8 cellular contexts compared by ENCODE assay signal in the genomic region with DNA sequence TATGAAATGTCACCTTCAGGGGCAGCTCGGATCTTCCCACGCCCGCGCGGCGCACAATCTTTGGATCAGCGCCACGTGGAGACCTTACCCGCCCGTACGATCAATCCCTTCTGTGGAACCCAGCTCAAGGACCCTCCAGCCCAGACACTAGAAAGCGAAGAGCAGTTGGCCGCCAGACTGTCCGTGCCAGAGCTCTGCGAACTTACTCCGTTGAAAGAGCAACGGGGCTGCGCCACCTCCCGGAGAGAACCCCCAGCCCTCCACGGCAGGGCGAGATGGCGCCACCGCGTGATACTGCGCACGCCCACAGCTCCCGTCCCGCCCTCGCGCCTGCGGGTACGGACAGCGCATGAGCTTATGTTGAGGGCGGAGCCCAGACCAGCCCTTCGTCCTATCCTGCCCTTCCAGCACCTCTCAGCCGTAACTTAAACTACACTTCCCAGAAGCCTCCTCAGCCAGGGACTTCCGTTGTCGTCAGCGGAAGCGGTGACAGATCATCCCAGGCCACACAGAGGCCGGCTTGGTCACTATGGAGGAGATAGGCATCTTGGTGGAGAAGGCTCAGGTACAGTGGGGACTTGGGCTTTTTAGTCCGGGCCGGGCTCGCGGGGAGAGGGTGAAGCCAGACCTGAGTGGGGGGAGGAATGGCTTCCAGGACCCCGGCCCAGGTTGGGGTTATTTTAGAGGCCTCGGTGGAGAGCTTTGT. TPM values are rescaled to one million over a fixed set of nuclear protein-coding genes. Genes with fewer than 3 reads are reported as not detected.
DNase-seq lines count a peak whose midpoint lies in the region; ATAC-seq and TF ChIP-seq lines count a peak whose summit lies in the region.

TSS of gene PSMC4 (plus strand) at position 492 of the 706 bp plus-strand sequence. CDS start at position 530, 38 bp downstream.

- no peak within 1 kb of the TSS for H2BK12ac ChIP-seq in trophoblast cell (ENCODE audit: low read length)

- peak within 1 kb of the TSS; percentile 88 for H4K91ac ChIP-seq in trophoblast cell (ENCODE audit: low read depth, low read length)

- H3K9me3 ChIP-seq in adipocyte (ENCODE audit: control insufficient read depth, low read length) (no peaks in the 10 kb centered on the region), cardiac muscle cell (ENCODE audit: low read depth) (no peaks in the 10 kb centered on the region), trophoblast cell (ENCODE audit: insufficient read depth, low read depth, low read length) (no peaks in the 10 kb centered on the region)

- H3K4me3 Mint-ChIP-seq in type B pancreatic cell: peak within 1 kb of the TSS; percentile 100

- peak within 1 kb of the TSS; percentile 52 for H2BK5ac ChIP-seq in trophoblast cell (ENCODE audit: low read depth, low read length, poor library complexity)

- H3K79me2 ChIP-seq in trophoblast cell (ENCODE audit: control insufficient read depth, insufficient read depth, low read length, poor library complexity): peaks cover 15% of the 10 kb centered on the region

- peak; percentile 96 for ATAC-seq in HG02759 (IDR thresholded peaks at IDR 0.05; ENCODE audit: unreplicated experiment)

- peak within 1 kb of the TSS; percentile 97 for H3K27ac Mint-ChIP-seq in type B pancreatic cell

- peak within 1 kb of the TSS; percentile 86 for H4K8ac ChIP-seq in trophoblast cell (ENCODE audit: low read depth, low read length)

- peak within 1 kb of the TSS; percentile 66 for H2AK5ac ChIP-seq in trophoblast cell (ENCODE audit: low read length)

- no peak within 1 kb of the TSS for H3K23ac ChIP-seq in trophoblast cell (ENCODE audit: low read length)

- H3K4me1 Mint-ChIP-seq in type B pancreatic cell (ENCODE audit: unreplicated experiment): peaks cover 25% of the 10 kb centered on the region

- H3K36me3 ChIP-seq in adipocyte (ENCODE audit: control insufficient read depth, insufficient read depth, low read length, severe bottlenecking) (peaks cover 39% of the 10 kb centered on the region), cardiac muscle cell (peaks cover 32% of the 10 kb centered on the region), trophoblast cell (ENCODE audit: control insufficient read depth in 1 of 2, insufficient read depth in 2 of 2, low read length in 2 of 2) (peaks cover 24 to 32% of the 10 kb centered on the region in 2 experiments)

- H4K12ac ChIP-seq in trophoblast cell (ENCODE audit: low read depth, low read length): peak within 1 kb of the TSS; percentile 75

- peak within 1 kb of the TSS; percentile 39 for H2BK120ac ChIP-seq in trophoblast cell (ENCODE audit: insufficient read depth, low read length, poor library complexity)

- peak within 1 kb of the TSS; percentile 98 for H3K9ac ChIP-seq in adipocyte (ENCODE audit: low read length)
- H3K9ac ChIP-seq in trophoblast cell (ENCODE audit: low read length): peak within 1 kb of the TSS; percentile 86

- H3K4me1 ChIP-seq in adipocyte (ENCODE audit: control insufficient read depth, insufficient read depth, low read length) (peaks cover 20% of the 10 kb centered on the region), cardiac muscle cell (ENCODE audit: low read depth) (no peaks in the 10 kb centered on the region), trophoblast cell (ENCODE audit: control insufficient read depth in 1 of 2, insufficient read depth in 2 of 2, low read length in 2 of 2) (peaks cover 3 to 9% of the 10 kb centered on the region in 2 experiments)

- peaks cover 31% of the 10 kb centered on the region for H3K36me3 Mint-ChIP-seq in type B pancreatic cell

- H3K4me2 ChIP-seq in trophoblast cell (ENCODE audit: low read length): peak within 1 kb of the TSS; percentile 92

- DNase-seq in NCI-H1417 (lab: John Stamatoyannopoulos, UW) (peak; percentile 97 to 99 (median 98)), SW480 (ENCODE audit: low spot score) (peak; percentile 100), adipocyte (ENCODE audit: low read depth) (peak; percentile 100), cardiac muscle cell (ENCODE audit: low read depth in 1 of 2, low spot score in 1 of 2) (peak; percentile 98 to 99), trophoblast cell (peak; percentile 99 to 100), type B pancreatic cell (ENCODE audit: extremely low spot score, unreplicated experiment) (peak; percentile 98)

- peak within 1 kb of the TSS; percentile 97 for H3K4ac ChIP-seq in trophoblast cell (ENCODE audit: low read depth, low read length)

- H3K79me1 ChIP-seq in trophoblast cell (ENCODE audit: low read length): peaks cover 12% of the 10 kb centered on the region

- H3K27me3 ChIP-seq in adipocyte (replicated peaks; ENCODE audit: control insufficient read depth, insufficient read depth, low read length) (no peaks in the 10 kb centered on the region), cardiac muscle cell (no peaks in the 10 kb centered on the region), trophoblast cell (ENCODE audit: insufficient read depth, low read length) (no peaks in the 10 kb centered on the region)

- no peaks in the 10 kb centered on the region for H3K27me3 Mint-ChIP-seq in type B pancreatic cell

- H3K18ac ChIP-seq in trophoblast cell (ENCODE audit: low read length): peak within 1 kb of the TSS; percentile 62

- no CpG with 5 or more reads among the region's 47 CpGs for WGBS in trophoblast cell (ENCODE audit: extremely low coverage, insufficient coverage, insufficient read length)

- H3K9me3 Mint-ChIP-seq in type B pancreatic cell: no peaks in the 10 kb centered on the region

- H3K27ac ChIP-seq in cardiac muscle cell (peak within 1 kb of the TSS; percentile 94), trophoblast cell (ENCODE audit: low read depth, low read length) (no peak within 1 kb of the TSS)

- H2AFZ ChIP-seq in trophoblast cell (ENCODE audit: insufficient read depth, low read length, poor library complexity): peak within 1 kb of the TSS; percentile 50

- H3K4me3 ChIP-seq in adipocyte (ENCODE audit: low read length): peak within 1 kb of the TSS; percentile 96
- H3K4me3 ChIP-seq in cardiac muscle cell: peak within 1 kb of the TSS; percentile 60
- H3K4me3 ChIP-seq in trophoblast cell (ENCODE audit: low read depth, low read length): peak within 1 kb of the TSS; percentile 82

- peak within 1 kb of the TSS; percentile 81 for H3K14ac ChIP-seq in trophoblast cell (ENCODE audit: low read length)

- TF ChIP-seq CTCF in GM12872 (IDR thresholded peaks at IDR 0.05; ENCODE audit: insufficient read depth, low read depth, low read length) (peak; percentile 93), cardiac muscle cell (IDR thresholded peaks at IDR 0.05; ENCODE audit: low read depth, low read length) (peak; percentile 80), type B pancreatic cell (conservative IDR thresholded peaks at IDR 0.05) (peak; percentile 75)

RNA-seq across cellular contexts. Expression of gene PSMC4, which starts in this region (rescaled TPM):
- total RNA-seq in cardiac muscle cell: 101 and 152 TPM in 2 replicates
- polyA plus RNA-seq in cardiac muscle cell: 87.2 and 126 TPM in 2 replicates
- 163 and 169 TPM in 2 replicates for polyA plus RNA-seq in trophoblast cell (2013)
- 100 and 102 TPM in 2 replicates for total RNA-seq in type B pancreatic cell (ENCODE audit: low replicate concordance)
